8 cellular contexts compared by ENCODE assay signal in genomic region chr4:16227462-16227868, GRCh38. TPM values are rescaled to one million over a fixed set of nuclear protein-coding genes. Genes with fewer than 3 reads are reported as not detected.
DNase-seq lines count a peak whose midpoint lies in the region; ATAC-seq and TF ChIP-seq lines count a peak whose summit lies in the region.

No MANE protein-coding gene starts in this region.

- no peaks in the 10 kb centered on the region for H3K27me3 ChIP-seq in neuron (ENCODE audit: insufficient read depth, low read length)

- peak overlapping the region; percentile 97 for H3K4me3 Mint-ChIP-seq in activated T-helper 1 cell treated with anti-CD3 and anti-CD28 coated beads, Interleukin-12 subunit alpha, Interleukin-12 subunit beta, Interleukin-2, Interleukin-4 antibody, amounts not matched to agents 30 ng/mL and 10 ng/mL and 1 ng/mL, durations not matched to agents 14 hours and 24 hours and 36 hours

- H2AFZ ChIP-seq in neuron (ENCODE audit: low read depth, low read length), result peak overlapping the region; percentile 50

- H3K4me3 ChIP-seq in GM12875 (ENCODE audit: low read depth, low read length) (peak overlapping the region; percentile 86), neuron (ENCODE audit: low read length) (peak overlapping the region; percentile 74)

- intact Hi-C loops in activated T-helper 1 cell treated with anti-CD3 and anti-CD28 coated beads, Interleukin-12 subunit alpha, Interleukin-12 subunit beta, Interleukin-2, Interleukin-4 antibody, amounts not matched to agents 30 ng/mL and 10 ng/mL and 1 ng/mL, durations not matched to agents 14 hours and 24 hours and 36 hours (cut with micrococcal nuclease), result loop anchor here (5.0 to 10.0 kb wide), 7 partner anchors 430 to 1797 kb away; partner anchors contain the start of genes CLRN2, CPEB2, DCAF16 and FAM200B

- no peak for ATAC-seq in HG03175 (IDR thresholded peaks at IDR 0.05; ENCODE audit: unreplicated experiment)

- no peaks in the 10 kb centered on the region for H3K9me3 Mint-ChIP-seq in activated T-helper 1 cell treated with anti-CD3 and anti-CD28 coated beads, Interleukin-12 subunit alpha, Interleukin-12 subunit beta, Interleukin-2, Interleukin-4 antibody, amounts not matched to agents 30 ng/mL and 10 ng/mL and 1 ng/mL, durations not matched to agents 14 hours and 24 hours and 36 hours

- no peaks in the 10 kb centered on the region for H3K9me3 ChIP-seq in neuron (ENCODE audit: low read length)

- no peak for TF ChIP-seq CTCF in GM12875 (IDR thresholded peaks at IDR 0.05; ENCODE audit: borderline replicate concordance, insufficient read depth, low read depth, low read length)

- peak; percentile 39 for DNase-seq in HT-29 (ENCODE audit: low spot score)
- no peak for DNase-seq in activated T-helper 1 cell treated with anti-CD3 and anti-CD28 coated beads, Interleukin-12 subunit alpha, Interleukin-12 subunit beta, Interleukin-2, Interleukin-4 antibody, amounts not matched to agents 30 ng/mL and 10 ng/mL and 1 ng/mL, durations not matched to agents 14 hours and 24 hours and 36 hours (ENCODE audit: low spot score)
- DNase-seq in foreskin melanocyte, result peak; percentile 22
- no peak for DNase-seq in SK-N-DZ (ENCODE audit: low spot score)
- DNase-seq in mesenteric fat pad (ENCODE audit: low spot score), result no peak

- H3K36me3 ChIP-seq in neuron (ENCODE audit: insufficient read depth, low read length), result no peaks in the 10 kb centered on the region

- H3K4me1 Mint-ChIP-seq in activated T-helper 1 cell treated with anti-CD3 and anti-CD28 coated beads, Interleukin-12 subunit alpha, Interleukin-12 subunit beta, Interleukin-2, Interleukin-4 antibody, amounts not matched to agents 30 ng/mL and 10 ng/mL and 1 ng/mL, durations not matched to agents 14 hours and 24 hours and 36 hours (ENCODE audit: low read depth), result peaks cover 59% of the 10 kb centered on the region

- peaks cover 24% of the 10 kb centered on the region for H3K4me1 ChIP-seq in neuron (ENCODE audit: insufficient read depth, low read length)

- peak overlapping the region; percentile 96 for H3K27ac Mint-ChIP-seq in activated T-helper 1 cell treated with anti-CD3 and anti-CD28 coated beads, Interleukin-12 subunit alpha, Interleukin-12 subunit beta, Interleukin-2, Interleukin-4 antibody, amounts not matched to agents 30 ng/mL and 10 ng/mL and 1 ng/mL, durations not matched to agents 14 hours and 24 hours and 36 hours

- no peaks in the 10 kb centered on the region for H3K27me3 Mint-ChIP-seq in activated T-helper 1 cell treated with anti-CD3 and anti-CD28 coated beads, Interleukin-12 subunit alpha, Interleukin-12 subunit beta, Interleukin-2, Interleukin-4 antibody, amounts not matched to agents 30 ng/mL and 10 ng/mL and 1 ng/mL, durations not matched to agents 14 hours and 24 hours and 36 hours (ENCODE audit: insufficient read depth)

- peaks cover 9% of the 10 kb centered on the region for H3K36me3 Mint-ChIP-seq in activated T-helper 1 cell treated with anti-CD3 and anti-CD28 coated beads, Interleukin-12 subunit alpha, Interleukin-12 subunit beta, Interleukin-2, Interleukin-4 antibody, amounts not matched to agents 30 ng/mL and 10 ng/mL and 1 ng/mL, durations not matched to agents 14 hours and 24 hours and 36 hours (ENCODE audit: low read depth)

RNA-seq across cellular contexts. Expression of gene TAPT1, which starts 1.2 kb away (rescaled TPM):
- total RNA-seq in HT-29 (2014; rRNA removed; shearing (Covaris generic)), result 6.7 and 6.9 TPM in 2 replicates
- total RNA-seq in activated T-helper 1 cell treated with anti-CD3 and anti-CD28 coated beads, Interleukin-12 subunit alpha, Interleukin-12 subunit beta, Interleukin-2, Interleukin-4 antibody, amounts not matched to agents 30 ng/mL and 10 ng/mL and 1 ng/mL, durations not matched to agents 14 hours and 24 hours and 36 hours, result 26.0 and 31.8 TPM in 2 replicates
- 8.6 and 9.7 TPM in 2 replicates for polyA plus RNA-seq in SK-N-DZ (2014; cell fraction: cytosol; rRNA removed)
- 18.1 and 23.1 TPM in 2 replicates for polyA plus RNA-seq in SK-N-DZ (2014; cell fraction: nucleus; rRNA removed)
- 44.2 TPM for total RNA-seq in mesenteric fat pad

Comparison
In these comparisons a context has a peak if more than half of its experiments do, and no peak if none do; other contexts are left out.
1. DNase-seq: peak in HT-29 (single experiment) and foreskin melanocyte (single experiment); none in activated T-helper 1 cell treated with anti-CD3 and anti-CD28 coated beads, Interleukin-12 subunit alpha, Interleukin-12 subunit beta, Interleukin-2, Interleukin-4 antibody, amounts not matched to agents 30 ng/mL and 10 ng/mL and 1 ng/mL, durations not matched to agents 14 hours and 24 hours and 36 hours (single experiment), SK-N-DZ (single experiment) and mesenteric fat pad (single experiment).